In genomic region chr10:91883549-91884542, GRCh38 we compare ENCODE assay signal across 9 cellular contexts. TPM values are rescaled to one million over a fixed set of nuclear protein-coding genes. Genes with fewer than 3 reads are reported as not detected.
DNase-seq lines count a peak whose midpoint lies in the region; ATAC-seq and TF ChIP-seq lines count a peak whose summit lies in the region.
"Had no signal": no experiment of that assay in that cellular context is flagged by ENCODE, and none has a peak within 500 bp of the region (broad histone marks: within the 10 kb centered on the region; RNA-seq: fewer than 3 reads in every experiment).

No MANE protein-coding gene starts in this region.

- CTCF ChIA-PET in activated CD4-positive, alpha-beta T cell treated with anti-CD3 and anti-CD28 coated beads for 36 hours (lab: Charles Lee): interaction anchor here (0.8 to 1.2 kb wide), 3 partner anchors 16 to 633 kb away, joined by 3 to 4 read pairs (median 3); no protein-coding TSS in a partner anchor

- DNase-seq in DMS79 treated with DMSO at 0.1 percent for 48 hours (lab: John Stamatoyannopoulos, UW) (peak; percentile 45), SK-N-MC (ENCODE audit: low read depth, low spot score) (no peak), heart right ventricle (peak in 1 of 2 donors; percentile 23), NCI-H187 treated with DMSO at 0.1 percent for 48 hours (lab: John Stamatoyannopoulos, UW) (no peak)
- DNase-seq in activated CD4-positive, alpha-beta T cell treated with anti-CD3 and anti-CD28 coated beads for 36 hours: no peak

- H3K36me3 ChIP-seq in SK-N-MC (ENCODE audit: insufficient read depth, low read length) (no peaks in the 10 kb centered on the region), heart right ventricle (no peaks in the 10 kb centered on the region), parathyroid adenoma (ENCODE audit: control insufficient read depth, insufficient read depth, low read length) (no peaks in the 10 kb centered on the region)
- H3K36me3 ChIP-seq: neutrophil had no signal

- H3K4me3 ChIP-seq in SK-N-MC: peak overlapping the region; percentile 30; the same call in 1 of the 2 replicates
- peak overlapping the region in 7 of 10 donors; percentile 9 to 36 (median 27) for H3K4me3 ChIP-seq in heart right ventricle
- H3K4me3 ChIP-seq in parathyroid adenoma (ENCODE audit: low read depth, low read length): peak overlapping the region; percentile 33

- POLR2A ChIA-PET in activated CD4-positive, alpha-beta T cell treated with anti-CD3 and anti-CD28 coated beads for 36 hours (lab: Charles Lee): no interaction called here

- peaks cover 0 to 26% (median 0%) of the 10 kb centered on the region in 7 donors for H3K27me3 ChIP-seq in heart right ventricle
- H3K27me3 ChIP-seq in parathyroid adenoma (ENCODE audit: control insufficient read depth, insufficient read depth, low read length): no peaks in the 10 kb centered on the region

- intact Hi-C loops in heart right ventricle (cut with DNase I): no loop called here
- intact Hi-C loops in activated CD4-positive, alpha-beta T cell treated with anti-CD3 and anti-CD28 coated beads for 36 hours (cut with DNase I, micrococcal nuclease): no loop called here

- H3K4me1 Mint-ChIP-seq in activated CD4-positive, alpha-beta T cell treated with anti-CD3 and anti-CD28 coated beads for 36 hours: peaks cover 10% of the 10 kb centered on the region

- no peaks in the 10 kb centered on the region for H3K9me3 ChIP-seq in SK-N-MC (ENCODE audit: low read depth, low read length)
- H3K9me3 ChIP-seq in heart right ventricle: peaks cover 0 to 6% (median 0%) of the 10 kb centered on the region in 11 donors
- no peaks in the 10 kb centered on the region for H3K9me3 ChIP-seq in parathyroid adenoma (ENCODE audit: control insufficient read depth, low read length)
- H3K9me3 ChIP-seq: neutrophil had no signal

- ATAC-seq in heart right ventricle (peak; percentile 67 to 87 (median 79)), GM21528 (IDR thresholded peaks at IDR 0.05; ENCODE audit: low FRiP score, unreplicated experiment) (no peak), GM19324 (IDR thresholded peaks at IDR 0.05; ENCODE audit: low FRiP score, unreplicated experiment) (no peak)
- no peak for ATAC-seq in activated CD4-positive, alpha-beta T cell treated with anti-CD3 and anti-CD28 coated beads for 36 hours

- H3K27ac ChIP-seq in SK-N-MC (no peak overlapping the region), heart right ventricle (peak overlapping the region in 8 of 10 donors; percentile 17 to 76 (median 60)), parathyroid adenoma (peak overlapping the region; percentile 52)
- H3K27ac ChIP-seq: neutrophil had no signal

- H2AFZ ChIP-seq in parathyroid adenoma: peak overlapping the region; percentile 89

- 26% methylated on average over 21 of the region's 21 CpGs for WGBS in heart right ventricle, 2 donors

- no peak overlapping the region for H3K4me3 Mint-ChIP-seq in activated CD4-positive, alpha-beta T cell treated with anti-CD3 and anti-CD28 coated beads for 36 hours

- H3K9me3 Mint-ChIP-seq in activated CD4-positive, alpha-beta T cell treated with anti-CD3 and anti-CD28 coated beads for 36 hours (ENCODE audit: low read depth): no peaks in the 10 kb centered on the region

- no peaks in the 10 kb centered on the region for H3K79me2 ChIP-seq in parathyroid adenoma

- peak overlapping the region; percentile 69 for H3K4me2 ChIP-seq in parathyroid adenoma (ENCODE audit: low read length)

- H3K4me1 ChIP-seq in heart right ventricle (peaks cover 7 to 47% (median 30%) of the 10 kb centered on the region in 9 donors), parathyroid adenoma (peaks cover 13% of the 10 kb centered on the region)

- peaks cover 12% of the 10 kb centered on the region for H3K27me3 Mint-ChIP-seq in activated CD4-positive, alpha-beta T cell treated with anti-CD3 and anti-CD28 coated beads for 36 hours

- no peak overlapping the region for H3K27ac Mint-ChIP-seq in activated CD4-positive, alpha-beta T cell treated with anti-CD3 and anti-CD28 coated beads for 36 hours

- TF ChIP-seq CTCF in heart right ventricle (IDR thresholded peaks at IDR 0.05) (no peak), parathyroid adenoma (IDR thresholded peaks at IDR 0.05) (no peak)

- H3K36me3 Mint-ChIP-seq in activated CD4-positive, alpha-beta T cell treated with anti-CD3 and anti-CD28 coated beads for 36 hours (ENCODE audit: low read depth): no peaks in the 10 kb centered on the region

- H3K9ac ChIP-seq in SK-N-MC (ENCODE audit: insufficient read length): no peak overlapping the region
- H3K9ac ChIP-seq in parathyroid adenoma: no peak overlapping the region

RNA-seq across cellular contexts. Expression of gene FGFBP3, which starts 25.4 kb away (rescaled TPM):
- under 1 TPM; 0.21 to 0.67 (median 0.45) TPM for total RNA-seq in heart right ventricle
- polyA plus RNA-seq in heart right ventricle: under 1 TPM; 0.30 to 0.66 TPM
- 1 to 10 TPM; 1.5 TPM for total RNA-seq in activated CD4-positive, alpha-beta T cell treated with anti-CD3 and anti-CD28 coated beads for 36 hours

RNA-seq across cellular contexts. Expression of gene BTAF1, which starts 39.7 kb away (rescaled TPM):
- 10 to 100 TPM; 10.9 to 14.7 (median 12.4) TPM for total RNA-seq in heart right ventricle
- polyA plus RNA-seq in heart right ventricle: 1 to 10 TPM; 4.3 to 8.5 TPM
- 10 to 100 TPM; 59.0 to 59.4 TPM for total RNA-seq in activated CD4-positive, alpha-beta T cell treated with anti-CD3 and anti-CD28 coated beads for 36 hours

Comparison
In these comparisons a context has a peak if more than half of its experiments do, and no peak if none do; other contexts are left out.
1. ATAC-seq: peak in heart right ventricle (8 of 8); none in GM21528 (single experiment), GM19324 (single experiment) and activated CD4-positive, alpha-beta T cell treated with anti-CD3 and anti-CD28 coated beads for 36 hours (single experiment).
2. Peak in every context shown above with its lines, with median percentiles within 50 percentile points of each other: H3K4me3 ChIP-seq.